ENCODE assay signal across 28 cellular contexts in genomic region chr6:7696061-7696460, GRCh38. TPM values are rescaled to one million over a fixed set of nuclear protein-coding genes. Genes with fewer than 3 reads are reported as not detected.
A peak's percentile ranks its signal among the peaks of the same experiment; 100 is the strongest.
DNase-seq lines count a peak whose midpoint lies in the region; ATAC-seq, FAIRE-seq and TF ChIP-seq lines count a peak whose summit lies in the region.
"Had no signal": no experiment of that assay in that cellular context is flagged by ENCODE, and none has a peak within 500 bp of the region (broad histone marks: within the 10 kb centered on the region; RNA-seq: fewer than 3 reads in every experiment).

No MANE protein-coding gene starts in this region.

- TF ChIP-seq RAD21 in A549 (conservative IDR thresholded peaks at IDR 0.05 in 1 of 2, IDR thresholded peaks at IDR 0.05 in 1 of 2) (no peak), K562 (CRISPR knock-in tag; conservative IDR thresholded peaks at IDR 0.05 in 1 of 2, IDR thresholded peaks at IDR 0.05 in 1 of 2) (no peak)

- H3K4me1 ChIP-seq in A549 (peaks cover 56% of the 10 kb centered on the region), K562 (replicated peaks in 1 of 2; ENCODE audit: control insufficient read depth in 2 of 2, insufficient read depth in 2 of 2, low read length in 2 of 2) (peaks cover 23 to 40% of the 10 kb centered on the region in 2 experiments)
- H3K4me1 ChIP-seq in BLaER1 treated with 17β-estradiol and CSF1 and Interleukin-3, amounts not matched to agents 10 nM and 100 nM: peaks cover 14 to 74% (median 45%) of the 10 kb centered on the region in 10 experiments

- H3K36me3 Mint-ChIP-seq in type B pancreatic cell: no peaks in the 10 kb centered on the region
- H3K36me3 Mint-ChIP-seq: CD14-positive monocyte; CD4-positive, alpha-beta memory T cell; CD4-positive, CD25-positive, alpha-beta regulatory T cell; CD8-positive, alpha-beta memory T cell had no signal

- H3K27me3 ChIP-seq in BLaER1 treated with 17β-estradiol and CSF1 and Interleukin-3, amounts not matched to agents 10 nM and 100 nM: no peaks in the 10 kb centered on the region
- H3K27me3 ChIP-seq in K562 (ENCODE audit: control insufficient read depth in 2 of 2, insufficient read depth in 2 of 2, low read length in 2 of 2): no peaks in the 10 kb centered on the region; a peak in 1 of 5 replicates

- no peak for FAIRE-seq in A549 (lab: Jason Lieb, UNC)
- FAIRE-seq in K562 (lab: Jason Lieb, UNC): no peak
- FAIRE-seq: A204.1, GM12878, GM12892, GM18507 had no signal

- H3K4me3 ChIP-seq in A549 (no peak overlapping the region), K562 (no peak overlapping the region)
- no peak overlapping the region for H3K4me3 ChIP-seq in BLaER1 treated with 17β-estradiol and CSF1 and Interleukin-3, amounts not matched to agents 10 nM and 100 nM
- H3K4me3 ChIP-seq: GM12878 had no signal

- DNase-seq in A549 (ENCODE audit: low read depth in 1 of 2, low spot score in 1 of 2) (no peak), M059J (ENCODE audit: low read depth) (peak; percentile 27), K562 (ENCODE audit: extremely low read depth in 1 of 4, low spot score in 3 of 4) (no peak), type B pancreatic cell (ENCODE audit: extremely low spot score, unreplicated experiment) (no peak), posterior vena cava (ENCODE audit: low spot score) (no peak), Right ventricle myocardium inferior (ENCODE audit: missing footprints) (no peak)
- DNase-seq: 8988T; AML-193; C1 segment of cervical spinal cord; CD4-positive, alpha-beta memory T cell; CD4-positive, CD25-positive, alpha-beta regulatory T cell; CD8-positive, alpha-beta memory T cell; COR-L47; DMS 273 treated with DMSO at 0.1 percent for 48 hours; DMS153; DMS53; DMS79; DND-41; EL; GDM1 had no signal

- H3K4me3 Mint-ChIP-seq in type B pancreatic cell: no peak overlapping the region
- H3K4me3 Mint-ChIP-seq: B cell; CD14-positive monocyte; CD4-positive, alpha-beta memory T cell; CD4-positive, CD25-positive, alpha-beta regulatory T cell; CD8-positive, alpha-beta memory T cell had no signal

- no peak overlapping the region for H3K27ac Mint-ChIP-seq in type B pancreatic cell
- H3K27ac Mint-ChIP-seq: B cell; CD4-positive, alpha-beta memory T cell; CD4-positive, CD25-positive, alpha-beta regulatory T cell; CD8-positive, alpha-beta memory T cell had no signal

- in situ Hi-C loops in K562 (cut with MboI): no loop called here

- TF ChIP-seq CTCF in A549 (IDR thresholded peaks at IDR 0.05): no peak
- no peak for TF ChIP-seq CTCF in K562 (IDR thresholded peaks at IDR 0.05 in 2 of 3, conservative IDR thresholded peaks at IDR 0.05 in 1 of 3; ENCODE audit: insufficient read depth in 2 of 3, low read depth in 1 of 3, low read length in 3 of 3)
- TF ChIP-seq CTCF in type B pancreatic cell (conservative IDR thresholded peaks at IDR 0.05): no peak

- peak overlapping the region; percentile 40; the same call in 1 of the 2 replicates for H2AFZ ChIP-seq in K562 (ENCODE audit: low read depth, low read length)

- peaks cover 12% of the 10 kb centered on the region for H3K4me1 Mint-ChIP-seq in type B pancreatic cell (ENCODE audit: unreplicated experiment)
- H3K4me1 Mint-ChIP-seq: CD4-positive, alpha-beta memory T cell; CD8-positive, alpha-beta memory T cell had no signal

- no peaks in the 10 kb centered on the region for H3K36me3 ChIP-seq in BLaER1 treated with 17β-estradiol and CSF1 and Interleukin-3, amounts not matched to agents 10 nM and 100 nM
- H3K36me3 ChIP-seq in K562 (ENCODE audit: control insufficient read depth, insufficient read depth, low read length): no peaks in the 10 kb centered on the region

- intact Hi-C loops in K562 (cut with micrococcal nuclease): no loop called here
- intact Hi-C loops in posterior vena cava (cut with DNase I): no loop called here
- intact Hi-C loops in Right ventricle myocardium inferior (cut with DNase I): no loop called here

- WGBS in A549 (ENCODE audit: missing lambda C conversion rate): 91% methylated on average over 8 of the region's 8 CpGs
- 54% methylated on average over 8 of the region's 8 CpGs for WGBS in K562 (ENCODE audit: insufficient coverage, low coverage, missing lambda C conversion rate)

- no peaks in the 10 kb centered on the region for H3K79me2 ChIP-seq in K562 (ENCODE audit: control insufficient read depth, insufficient read depth, low read length)

- BruUV-seq in K562 (replicated peaks; lab: Mats Ljungman, UMichigan): no TSS peak

- no peaks in the 10 kb centered on the region for H3K9me3 ChIP-seq in A549
- peaks cover 0 to 30% (median 12%) of the 10 kb centered on the region in 11 experiments; a peak in 12 of 22 replicates for H3K9me3 ChIP-seq in BLaER1 treated with 17β-estradiol and CSF1 and Interleukin-3, amounts not matched to agents 10 nM and 100 nM (replicated peaks in 1 of 11)
- H3K9me3 ChIP-seq in K562 (replicated peaks; ENCODE audit: control insufficient read depth, insufficient read depth, low read depth, low read length): no peaks in the 10 kb centered on the region; the same call in 1 of the 2 replicates

- H3K27ac ChIP-seq in A549: peak overlapping the region; percentile 82 to 85
- H3K27ac ChIP-seq in BLaER1 treated with 17β-estradiol and CSF1 and Interleukin-3, amounts not matched to agents 10 nM and 100 nM: peak overlapping the region in 9 of 11 experiments; percentile 78 to 96 (median 84); a peak in 13 of 22 replicates
- no peak overlapping the region for H3K27ac ChIP-seq in K562 (ENCODE audit: extremely low read depth, low read depth, low read length)

- CTCF ChIA-PET in A549 (lab: Yijun Ruan, JAX): interaction anchor here (1.8 kb wide), 1 partner anchor 26 kb away, joined by 3 read pairs; no protein-coding TSS in a partner anchor
- CTCF ChIA-PET in K562 (lab: Yijun Ruan, JAX; ENCODE audit: low intra/inter-chr PET ratio): no interaction called here

- no peaks in the 10 kb centered on the region for H3K27me3 Mint-ChIP-seq in type B pancreatic cell

- POLR2A ChIA-PET in A549 (lab: Yijun Ruan, JAX): no interaction called here
- POLR2A ChIA-PET in K562 (lab: Yijun Ruan, JAX): interaction anchor here (0.6 kb wide), 2 partner anchors 36 to 269 kb away, joined by 3 read pairs; no protein-coding TSS in a partner anchor

- ATAC-seq in A549 (no peak), K562 (no peak), GM19397 (IDR thresholded peaks at IDR 0.05; ENCODE audit: unreplicated experiment) (no peak), Right ventricle myocardium inferior (no peak)
- ATAC-seq: GM12878 had no signal

- H3K4me2 ChIP-seq in A549: no peak overlapping the region
- peak overlapping the region in 2 of 11 experiments; percentile 72 to 75; a peak in 3 of 22 replicates for H3K4me2 ChIP-seq in BLaER1 treated with 17β-estradiol and CSF1 and Interleukin-3, amounts not matched to agents 10 nM and 100 nM
- H3K4me2 ChIP-seq in K562 (ENCODE audit: insufficient read depth, low read length): no peak overlapping the region

- no peaks in the 10 kb centered on the region for H4K20me1 ChIP-seq in BLaER1 treated with 17β-estradiol and CSF1 and Interleukin-3, amounts not matched to agents 10 nM and 100 nM
- no peaks in the 10 kb centered on the region for H4K20me1 ChIP-seq in K562 (replicated peaks; ENCODE audit: control insufficient read depth, insufficient read depth, low read length)

- H3K9me3 Mint-ChIP-seq in type B pancreatic cell: no peaks in the 10 kb centered on the region
- H3K9me3 Mint-ChIP-seq: CD8-positive, alpha-beta memory T cell had no signal

- H3K9me1 ChIP-seq in K562 (ENCODE audit: control insufficient read depth, insufficient read depth, low read length): no peaks in the 10 kb centered on the region

- TF ChIP-seq EP300 in A549 (IDR thresholded peaks at IDR 0.05): no peak
- TF ChIP-seq EP300 in K562 (IDR thresholded peaks at IDR 0.05; ENCODE audit: low read length): no peak

- TF ChIP-seq POLR2A in A549 (IDR thresholded peaks at IDR 0.05; ENCODE audit: low read length): no peak
- TF ChIP-seq POLR2A in K562 (conservative IDR thresholded peaks at IDR 0.05): no peak

- H3K9ac ChIP-seq in BLaER1 treated with 17β-estradiol and CSF1 and Interleukin-3, amounts not matched to agents 10 nM and 100 nM: no peak overlapping the region; a peak in 1 of 22 replicates
- no peak overlapping the region for H3K9ac ChIP-seq in K562 (ENCODE audit: insufficient read depth in 1 of 2, low read depth in 2 of 2, low read length in 2 of 2)

TF ChIP-seq in K562, 482 proteins besides CTCF, POLR2A, EP300 and RAD21 (continues in another document):
- TF ChIP-seq POLR2G (IDR thresholded peaks at IDR 0.05; ENCODE audit: low read depth, low read length): no peak
- TF ChIP-seq BRF1 (IDR thresholded peaks at IDR 0.05; ENCODE audit: borderline replicate concordance, extremely low read depth, insufficient read length): no peak
- TF ChIP-seq RBM39 (optimal IDR thresholded peaks at IDR 0.05; ENCODE audit: low read depth, low read length): no peak

RNA-seq across cellular contexts. Expression of gene BMP6, which starts 29.8 kb away (rescaled TPM):
- polyA plus RNA-seq in A549 (2011; rRNA removed): 23.0 and 26.5 TPM in 2 replicates
- 5.0 and 6.0 TPM in 2 replicates for polyA plus RNA-seq in A549 (2012; cell fraction: cytosol; rRNA removed)
- 5.7 and 6.1 TPM in 2 replicates for polyA plus RNA-seq in A549 (2012; cell fraction: nucleus; rRNA removed)
- 3.0 to 8.4 TPM (median 4.5 TPM) in 3 replicates for polyA plus RNA-seq in A549 (2017; fragmentation: RNase III; extraction: RNeasy Plus Mini Kit Qiagen cat#74134 plus additional on column Dnase treatment)
- polyA minus RNA-seq in A549 (2011; rRNA and poly(A)+ RNA removed): 21.0 and 26.3 TPM in 2 replicates
- not detected in 2 replicates for total RNA-seq in M059J (2014; rRNA removed; shearing (Covaris generic))
- not detected in 2 replicates for total RNA-seq in K562 (2011; cell fraction: chromatin; rRNA removed; ENCODE audit: low replicate concordance)
- 0.17 TPM in 1 of 2 replicates, not detected in the other for total RNA-seq in K562 (2011; cell fraction: nucleolus; rRNA removed)
- not detected in 2 replicates for total RNA-seq in K562 (2011; cell fraction: nucleoplasm; rRNA removed)
- not detected in 2 replicates for total RNA-seq in K562 (2014; rRNA removed)
- 0.10 TPM in 1 of 2 replicates, not detected in the other for total RNA-seq in K562 (2014; rRNA removed; fragmentation: Illumina TruSeq; extraction: Trizol)
- total RNA-seq in K562 (2015; rRNA removed; fragmentation: Illumina TruSeq; extraction: Trizol): 0.07 and 0.15 TPM in 2 replicates
- total RNA-seq in K562 (2021): 0.07 and 0.13 TPM in 2 replicates
- polyA plus RNA-seq in K562 (2011; rRNA removed): 0.04 and 0.15 TPM in 2 replicates
- 0.06 and 0.21 TPM in 2 replicates for polyA plus RNA-seq in K562 (2011; cell fraction: cytosol; rRNA removed)
- polyA plus RNA-seq in K562 (2011; cell fraction: nucleus; rRNA removed): 0.06 TPM in 1 of 2 replicates, not detected in the other
- polyA plus RNA-seq in K562 (2012): 0.13 and 0.26 TPM in 2 replicates
- polyA plus RNA-seq in K562 (2014; fragmentation: Illumina TruSeq; extraction: Trizol): 0.10 TPM in 2 replicates
- polyA plus RNA-seq in K562 (2014; fragmentation: Nextera tagmentation; extraction: Ambion mirVana): under 1 TPM in 1 of 2 experiments, not detected in 1; 0.01 TPM
- 0.05 and 0.22 TPM in 2 replicates for polyA plus RNA-seq in K562 (2014; rRNA removed)
- polyA minus RNA-seq in K562 (2011; rRNA and poly(A)+ RNA removed): 0.07 and 0.36 TPM in 2 replicates
- polyA minus RNA-seq in K562 (2011; cell fraction: cytosol; rRNA and poly(A)+ RNA removed): 1.1 TPM in 1 of 2 replicates, not detected in the other
- polyA minus RNA-seq in K562 (2011; cell fraction: nucleus; rRNA and poly(A)+ RNA removed): 0.13 and 0.22 TPM in 2 replicates
- 1.5 and 1.8 TPM in 2 replicates for total RNA-seq in type B pancreatic cell (ENCODE audit: low replicate concordance)
- total RNA-seq in posterior vena cava: 1 to 10 TPM; 2.0 to 5.7 TPM
- 1.6 TPM for total RNA-seq in Right ventricle myocardium inferior
- total RNA-seq: CD4-positive, alpha-beta memory T cell; CD8-positive, alpha-beta memory T cell had no signal
- polyA plus RNA-seq: CD14-positive monocyte; CD4-positive, CD25-positive, alpha-beta regulatory T cell; CD8-positive, alpha-beta memory T cell had no signal
